In the genomic region with DNA sequence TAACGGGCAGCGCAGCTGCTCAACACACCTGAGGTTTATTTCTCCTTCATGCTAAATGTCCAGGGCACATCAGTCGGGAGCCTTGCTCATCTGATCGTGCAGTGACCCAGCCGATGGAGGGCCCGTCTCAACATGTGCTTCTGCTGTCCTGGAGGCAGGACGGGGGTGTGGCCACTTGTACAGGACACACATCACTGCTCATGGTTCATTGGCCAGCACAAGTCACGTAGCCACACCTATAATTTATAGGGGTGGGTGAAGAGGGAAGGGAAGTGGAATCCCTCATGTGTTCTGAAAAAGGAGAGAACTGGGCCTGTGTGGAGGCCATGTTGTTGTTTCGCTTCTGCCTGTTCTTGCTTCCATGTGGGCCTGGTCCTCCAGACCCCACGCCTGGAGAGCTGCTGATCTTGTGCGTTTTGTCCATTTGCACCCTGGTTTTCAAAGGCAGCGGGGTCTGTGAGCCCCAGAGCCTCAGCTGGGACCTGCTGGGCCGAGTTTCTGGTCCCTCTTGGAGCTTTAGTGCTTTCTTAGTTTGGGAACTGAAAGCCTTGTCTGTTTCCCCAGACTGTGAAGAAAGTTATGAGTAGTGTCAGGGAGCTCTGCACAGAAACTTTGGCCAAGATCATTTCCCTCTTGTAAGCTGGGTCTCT, we compare ENCODE assay signal across 8 cellular contexts.
DNase-seq lines count a peak whose midpoint lies in the region; ATAC-seq and TF ChIP-seq lines count a peak whose summit lies in the region.

No MANE protein-coding gene starts in this region.

- peak overlapping the region; percentile 72 to 99 (median 95) for H3K27ac Mint-ChIP-seq in naive B cell

- H3K4me3 Mint-ChIP-seq in naive B cell: peak overlapping the region; percentile 8 to 81 (median 73)

- H3K9me3 Mint-ChIP-seq in naive B cell: no peaks in the 10 kb centered on the region

- no peaks in the 10 kb centered on the region for H3K9me3 ChIP-seq in WERI-Rb-1 (ENCODE audit: severe bottlenecking)

- in situ Hi-C loops in GM18951 (cut with MboI; ENCODE audit: low sequenced_read_pairs, unreplicated experiment): no loop called here

- no peak for TF ChIP-seq CTCF in WERI-Rb-1 (IDR thresholded peaks at IDR 0.05; ENCODE audit: low read depth, low read length)

- H3K36me3 ChIP-seq in WERI-Rb-1: no peaks in the 10 kb centered on the region

- ATAC-seq in HG02885 (IDR thresholded peaks at IDR 0.05; ENCODE audit: poor library complexity, unreplicated experiment): peak; percentile 86
- peak; percentile 6 to 18 for ATAC-seq in naive B cell (ENCODE audit: low read depth in 2 of 2)

- H3K4me3 ChIP-seq in WERI-Rb-1 (ENCODE audit: low read depth, low read length): no peak overlapping the region

- H3K27me3 ChIP-seq in WERI-Rb-1 (ENCODE audit: insufficient read depth, low read depth, severe bottlenecking): no peaks in the 10 kb centered on the region

- DNase-seq in SK-N-DZ (ENCODE audit: low spot score): peak; percentile 45
- peak; percentile 54 for DNase-seq in naive B cell
- DNase-seq in RKO (ENCODE audit: low spot score): no peak
- DNase-seq in WERI-Rb-1: no peak
- DNase-seq in NCI-H2171 (lab: John Stamatoyannopoulos, UW): no peak
- DNase-seq in activated CD4-positive, alpha-beta T cell treated with anti-CD3 and anti-CD28 coated beads for 1 hour: no peak

- peak; percentile 29 for TF ChIP-seq POLR2A in GM18951 (IDR thresholded peaks at IDR 0.05; ENCODE audit: extremely low read depth, insufficient read depth, insufficient read length)

- H3K4me1 Mint-ChIP-seq in naive B cell: peaks cover 39 to 88% (median 62%) of the 10 kb centered on the region in 3 donors

- no peaks in the 10 kb centered on the region for H3K36me3 Mint-ChIP-seq in naive B cell

- H3K27ac ChIP-seq in WERI-Rb-1: no peak overlapping the region

- H3K27me3 Mint-ChIP-seq in naive B cell: no peaks in the 10 kb centered on the region

Comparison
In these comparisons a context has a peak if more than half of its experiments do, and no peak if none do; other contexts are left out.
1. DNase-seq: peak in SK-N-DZ (single experiment) and naive B cell (single experiment); none in RKO (single experiment), WERI-Rb-1 (single experiment), NCI-H2171 (single experiment) and activated CD4-positive, alpha-beta T cell treated with anti-CD3 and anti-CD28 coated beads for 1 hour (single experiment).